In the genomic region with DNA sequence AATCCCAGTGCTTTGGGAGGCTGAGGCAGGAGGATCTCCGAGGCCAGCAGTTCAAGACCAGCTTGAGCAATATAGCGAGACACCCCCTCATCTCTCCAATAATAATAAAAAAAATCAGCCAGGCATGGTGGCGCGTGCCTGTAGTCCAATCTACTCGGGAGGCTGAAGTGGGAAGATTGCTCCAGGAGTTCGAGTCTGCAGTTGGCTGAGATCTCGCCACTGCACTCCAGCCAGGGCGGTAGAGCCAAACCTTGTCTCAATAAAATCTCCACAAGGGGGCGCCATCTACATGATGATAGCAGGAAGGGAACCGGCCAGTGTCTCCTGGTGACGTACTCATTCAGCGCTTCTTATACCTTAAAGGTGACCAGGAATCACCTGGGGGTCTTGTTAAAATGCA, we compare ENCODE assay signal across 8 cellular contexts. TPM values are rescaled to one million over a fixed set of nuclear protein-coding genes. Genes with fewer than 3 reads are reported as not detected.
DNase-seq lines count a peak whose midpoint lies in the region; ATAC-seq and TF ChIP-seq lines count a peak whose summit lies in the region.

No MANE protein-coding gene starts in this region.

- peak overlapping the region in 2 of 6 donors; percentile 60 to 65 for H3K27ac Mint-ChIP-seq in naive B cell
- no peak overlapping the region for H3K27ac Mint-ChIP-seq in stimulated activated memory B cell treated with anti-CD40 and anti-IgM and Interleukin-4, amounts not matched to agents 10 μg/mL and 1 μg/mL and 100 μg/mL, for 72 hours

- no peak for TF ChIP-seq POLR2A in erythroblast (IDR thresholded peaks at IDR 0.05; ENCODE audit: low read length)

- no peaks in the 10 kb centered on the region for H3K4me1 ChIP-seq in OCI-LY1 (ENCODE audit: insufficient read depth, low read length, severe bottlenecking)

- H2AFZ ChIP-seq in OCI-LY1 (ENCODE audit: low read length): no peak overlapping the region

- peak overlapping the region in 1 of 8 donors; percentile 56 for H3K4me3 Mint-ChIP-seq in naive B cell
- no peak overlapping the region for H3K4me3 Mint-ChIP-seq in stimulated activated memory B cell treated with anti-CD40 and anti-IgM and Interleukin-4, amounts not matched to agents 10 μg/mL and 1 μg/mL and 100 μg/mL, for 72 hours

- H3K27ac ChIP-seq in OCI-LY1 (ENCODE audit: low read depth, low read length, poor library complexity, severe bottlenecking): no peak overlapping the region

- no peaks in the 10 kb centered on the region for H3F3A ChIP-seq in OCI-LY1 (ENCODE audit: insufficient read depth, low read length)

- H3K4me1 Mint-ChIP-seq in naive B cell: peaks cover 18% of the 10 kb centered on the region in 3 donors
- H3K4me1 Mint-ChIP-seq in stimulated activated memory B cell treated with anti-CD40 and anti-IgM and Interleukin-4, amounts not matched to agents 10 μg/mL and 1 μg/mL and 100 μg/mL, for 72 hours: peaks cover 27% of the 10 kb centered on the region

- H3K9me3 ChIP-seq in OCI-LY1 (ENCODE audit: low read length): no peaks in the 10 kb centered on the region

- no peaks in the 10 kb centered on the region for H3K9me3 Mint-ChIP-seq in naive B cell
- H3K9me3 Mint-ChIP-seq in stimulated activated memory B cell treated with anti-CD40 and anti-IgM and Interleukin-4, amounts not matched to agents 10 μg/mL and 1 μg/mL and 100 μg/mL, for 72 hours: no peaks in the 10 kb centered on the region

- H3K4me3 ChIP-seq in OCI-LY1 (ENCODE audit: low read depth, low read length, poor library complexity, severe bottlenecking): no peak overlapping the region

- peaks cover 0 to 11% (median 0%) of the 10 kb centered on the region in 3 donors for H3K27me3 Mint-ChIP-seq in naive B cell
- peaks cover 17% of the 10 kb centered on the region for H3K27me3 Mint-ChIP-seq in stimulated activated memory B cell treated with anti-CD40 and anti-IgM and Interleukin-4, amounts not matched to agents 10 μg/mL and 1 μg/mL and 100 μg/mL, for 72 hours

- no peaks in the 10 kb centered on the region for H3K36me3 ChIP-seq in OCI-LY1 (ENCODE audit: insufficient read depth, low read length)

- TF ChIP-seq CTCF in OCI-LY1 (IDR thresholded peaks at IDR 0.05; ENCODE audit: low read length): peak; percentile 75

- no peaks in the 10 kb centered on the region for H3K27me3 ChIP-seq in OCI-LY1 (ENCODE audit: insufficient read depth, low read length)

- no peaks in the 10 kb centered on the region for H3K79me2 ChIP-seq in OCI-LY1 (ENCODE audit: insufficient read depth, low read length)

- no peaks in the 10 kb centered on the region for H3K36me3 Mint-ChIP-seq in naive B cell
- peaks cover 6% of the 10 kb centered on the region for H3K36me3 Mint-ChIP-seq in stimulated activated memory B cell treated with anti-CD40 and anti-IgM and Interleukin-4, amounts not matched to agents 10 μg/mL and 1 μg/mL and 100 μg/mL, for 72 hours

- no peak overlapping the region for H3K9ac ChIP-seq in OCI-LY1 (ENCODE audit: low read length)

- DNase-seq in DMS153 (lab: John Stamatoyannopoulos, UW): peak; percentile 64
- DNase-seq in KBM-7: peak; percentile 78
- DNase-seq in activated CD8-positive, alpha-beta memory T cell treated with anti-CD3 and anti-CD28 coated beads, Interleukin-2, amount 50 U/mL, for 48 hours: peak; percentile 85
- peak; percentile 81 to 92 for DNase-seq in erythroblast (lab: John Stamatoyannopoulos, UW)
- DNase-seq in naive B cell: peak; percentile 68

- no peaks in the 10 kb centered on the region for H4K20me1 ChIP-seq in OCI-LY1 (ENCODE audit: insufficient read depth, low read length)

- ATAC-seq in naive B cell (ENCODE audit: low read depth in 2 of 2): peak; percentile 93
- peak; percentile 88 for ATAC-seq in stimulated activated memory B cell treated with anti-CD40 and anti-IgM and Interleukin-4, amounts not matched to agents 10 μg/mL and 1 μg/mL and 100 μg/mL, for 72 hours
- no peak for ATAC-seq in GM21737 (IDR thresholded peaks at IDR 0.05; ENCODE audit: unreplicated experiment)

- in situ Hi-C loops in KBM-7 (cut with MboI; ENCODE audit: low pct_unique_long_range_greater_than_20kb, low sequenced_read_pairs): loop anchor here (10.0 kb wide), 1 partner anchor 109 kb away; no protein-coding TSS in a partner anchor

- H3K4me2 ChIP-seq in OCI-LY1 (ENCODE audit: low read length): no peak overlapping the region

- no peaks in the 10 kb centered on the region for H3K9me2 ChIP-seq in OCI-LY1 (ENCODE audit: low read depth, low read length)

RNA-seq across cellular contexts. Expression of a gene that starts 13.6 kb away (rescaled TPM):
- under 1 TPM in 5 of 6 donors, not detected in 1; 0.16 to 0.95 (median 0.21) TPM for polyA plus RNA-seq in naive B cell (ENCODE audit: low read depth in 6 of 6)

RNA-seq across cellular contexts. Expression of a gene that starts 21.4 kb away (rescaled TPM):
- 1 to 10 TPM; 3.9 to 7.7 (median 5.6) TPM for polyA plus RNA-seq in naive B cell (ENCODE audit: low read depth in 6 of 6)

RNA-seq across cellular contexts. Expression of a gene that starts 35.9 kb away (rescaled TPM):
- polyA plus RNA-seq in naive B cell (ENCODE audit: low read depth in 6 of 6): not detected

RNA-seq across cellular contexts. Expression of a gene that starts 39.7 kb away (rescaled TPM):
- 10 to 100 TPM in 2 of 6 donors, 1 to 10 TPM in 4; 7.8 to 13.2 (median 8.8) TPM for polyA plus RNA-seq in naive B cell (ENCODE audit: low read depth in 6 of 6)

RNA-seq across cellular contexts. Expression of a gene that starts 53.1 kb away (rescaled TPM):
- 10 to 100 TPM in 1 of 6 donors, 1 to 10 TPM in 4, not detected in 1; 3.0 to 13.3 (median 4.1) TPM for polyA plus RNA-seq in naive B cell (ENCODE audit: low read depth in 6 of 6)
